9 cellular contexts compared by ENCODE assay signal in genomic region chr7:102875700-102876192, GRCh38. TPM values are rescaled to one million over a fixed set of nuclear protein-coding genes. Genes with fewer than 3 reads are reported as not detected.
DNase-seq lines count a peak whose midpoint lies in the region; ATAC-seq and TF ChIP-seq lines count a peak whose summit lies in the region.
"Had no signal": no experiment of that assay in that cellular context is flagged by ENCODE, and none has a peak within 500 bp of the region (broad histone marks: within the 10 kb centered on the region; RNA-seq: fewer than 3 reads in every experiment).

No MANE protein-coding gene starts in this region.

- H3K27me3 Mint-ChIP-seq in T-helper 2 cell treated with Interferon-gamma antibody and Interleukin-4, amounts not matched to agents 5 μg/mL and 100 μg/mL, for 36 hours (ENCODE audit: low read depth) = peaks cover 12% of the 10 kb centered on the region

- no peak overlapping the region for H2AFZ ChIP-seq in HCT116 (ENCODE audit: low read depth, low read length, poor library complexity, severe bottlenecking)

- TF ChIP-seq CTCF in HCT116 (IDR thresholded peaks at IDR 0.05 in 2 of 3, conservative IDR thresholded peaks at IDR 0.05 in 1 of 3; ENCODE audit: borderline replicate concordance in 1 of 3, insufficient read depth in 1 of 3, low read depth in 2 of 3, low read length in 2 of 3) (peak in 2 of 3 experiments; percentile 9 to 17; a peak in 1 of 6 replicates), GM10248 (IDR thresholded peaks at IDR 0.05; ENCODE audit: control extremely low read depth, extremely low read depth, low read depth, missing control alignments) (no peak), tibial nerve (IDR thresholded peaks at IDR 0.05) (no peak)

- H3K9me2 ChIP-seq in HCT116 (ENCODE audit: insufficient read depth) = no peaks in the 10 kb centered on the region

- TF ChIP-seq EP300 in tibial nerve (IDR thresholded peaks at IDR 0.05) = no peak

- H3K27ac Mint-ChIP-seq in T-helper 2 cell treated with Interferon-gamma antibody and Interleukin-4, amounts not matched to agents 5 μg/mL and 100 μg/mL, for 36 hours = no peak overlapping the region

- DNase-seq in HCT116 (ENCODE audit: low read depth, low spot score) = peak; percentile 98
- peak; percentile 52 for DNase-seq in T-helper 2 cell treated with Interferon-gamma antibody and Interleukin-4, amounts not matched to agents 5 μg/mL and 100 μg/mL, for 36 hours (ENCODE audit: low spot score)
- peak; percentile 90 for DNase-seq in fibroblast of the conjunctiva (ENCODE audit: low read depth)
- DNase-seq in stimulated activated CD4-positive, alpha-beta T cell treated with anti-CD3 and anti-CD28 coated beads, Interleukin-4, amount 100 ng/mL, for 4 hours = peak; percentile 2 to 21
- DNase-seq in NCI-H1694 treated with DMSO at 0.1 percent for 48 hours (lab: John Stamatoyannopoulos, UW) = no peak
- DNase-seq in GM10248 (ENCODE audit: extremely low spot score) = no peak
- DNase-seq in tibial nerve (ENCODE audit: low spot score in 2 of 2) = no peak

- no peak overlapping the region for H3K4me3 Mint-ChIP-seq in T-helper 2 cell treated with Interferon-gamma antibody and Interleukin-4, amounts not matched to agents 5 μg/mL and 100 μg/mL, for 36 hours
- H3K4me3 Mint-ChIP-seq: nephron had no signal

- H3K9ac ChIP-seq in HCT116 (ENCODE audit: low read length) = peak overlapping the region; percentile 37

- H4K20me1 ChIP-seq in HCT116 (ENCODE audit: insufficient read depth) = no peaks in the 10 kb centered on the region

- H3K27ac ChIP-seq in HCT116 (ENCODE audit: low read depth, low read length) = peak overlapping the region; percentile 57
- no peak overlapping the region for H3K27ac ChIP-seq in tibial nerve

- no peaks in the 10 kb centered on the region for H3K27me3 ChIP-seq in HCT116 (ENCODE audit: insufficient read depth, low read length)
- H3K27me3 ChIP-seq in tibial nerve = no peaks in the 10 kb centered on the region

- no peaks in the 10 kb centered on the region for H3K9me3 Mint-ChIP-seq in T-helper 2 cell treated with Interferon-gamma antibody and Interleukin-4, amounts not matched to agents 5 μg/mL and 100 μg/mL, for 36 hours
- H3K9me3 Mint-ChIP-seq: nephron had no signal

- WGBS in tibial nerve, 2 donors = 96% methylated on average over 1 of the region's 1 CpG

- peaks cover 32 to 52% of the 10 kb centered on the region in 2 experiments for H3K4me1 ChIP-seq in HCT116 (ENCODE audit: control insufficient read depth in 1 of 2, insufficient read depth in 2 of 2, low read length in 2 of 2)
- peaks cover 0 to 8% (median 0%) of the 10 kb centered on the region in 4 donors for H3K4me1 ChIP-seq in tibial nerve

- no peaks in the 10 kb centered on the region for H3K36me3 Mint-ChIP-seq in T-helper 2 cell treated with Interferon-gamma antibody and Interleukin-4, amounts not matched to agents 5 μg/mL and 100 μg/mL, for 36 hours (ENCODE audit: low read depth)

- no peak for TF ChIP-seq RAD21 in HCT116 (IDR thresholded peaks at IDR 0.05; ENCODE audit: low read depth)

- H3K4me3 ChIP-seq in HCT116 (replicated peaks in 1 of 2; ENCODE audit: low read depth in 1 of 2, low read length in 2 of 2) (peak overlapping the region in 1 of 2 experiments; percentile 15; a peak in 1 of 4 replicates), tibial nerve (no peak overlapping the region)

- H3K4me2 ChIP-seq in HCT116 (ENCODE audit: low read length) = peak overlapping the region; percentile 64

- intact Hi-C loops in HCT116 (cut with micrococcal nuclease) = no loop called here

- TF ChIP-seq POLR2A in HCT116 (IDR thresholded peaks at IDR 0.05; ENCODE audit: borderline replicate concordance, extremely low read depth, insufficient read depth, insufficient read length) (no peak), tibial nerve (IDR thresholded peaks at IDR 0.05) (no peak)

- H3K4me1 Mint-ChIP-seq in T-helper 2 cell treated with Interferon-gamma antibody and Interleukin-4, amounts not matched to agents 5 μg/mL and 100 μg/mL, for 36 hours (ENCODE audit: low read depth) = peaks cover 25% of the 10 kb centered on the region

- no peaks in the 10 kb centered on the region for H3K9me3 ChIP-seq in HCT116 (ENCODE audit: control insufficient read depth in 1 of 2, insufficient read depth in 1 of 2, low read depth in 1 of 2, low read length in 2 of 2)
- H3K9me3 ChIP-seq in tibial nerve = no peaks in the 10 kb centered on the region

- CTCF ChIA-PET in HCT116 (lab: Charles Lee) (interaction anchor here (0.5 kb wide), 1 partner anchor 186 kb away, joined by 7 read pairs; no protein-coding TSS in a partner anchor), GM10248 (lab: Yijun Ruan, JAX) (no interaction called here)

- BruUV-seq in HCT116 (replicated peaks; lab: Mats Ljungman, UMichigan) = no TSS peak

- ATAC-seq in HCT116 = peak; percentile 95
- ATAC-seq in GM18861 (IDR thresholded peaks at IDR 0.05; ENCODE audit: unreplicated experiment) = no peak

- no peaks in the 10 kb centered on the region for H3K79me2 ChIP-seq in HCT116 (ENCODE audit: insufficient read depth, low read length)

- POLR2A ChIA-PET in HCT116 (lab: Charles Lee) = interaction anchor here (1.3 kb wide), 1 partner anchor 117 kb away, joined by 3 read pairs; no protein-coding TSS in a partner anchor
- POLR2A ChIA-PET in GM10248 (lab: Yijun Ruan, JAX) = no interaction called here

- no peaks in the 10 kb centered on the region for H3K36me3 ChIP-seq in HCT116 (ENCODE audit: control insufficient read depth in 1 of 2, insufficient read depth in 2 of 2, low read length in 2 of 2)
- H3K36me3 ChIP-seq in tibial nerve = peaks cover 0 to 13% (median 0%) of the 10 kb centered on the region in 3 donors

- RAD21 ChIA-PET in HCT116 (lab: Charles Lee; ENCODE audit: low non-redundant PET in 1 of 2, low total read pairs in 2 of 2, uncharacterized antibody in 2 of 2, unreplicated experiment in 2 of 2) = no interaction called here

TF ChIP-seq in HCT116, 20 proteins besides CTCF, POLR2A, EP300 and RAD21 (continues in another document):
- peak; percentile 84 for TF ChIP-seq YY1 (IDR thresholded peaks at IDR 0.05; ENCODE audit: extremely low read depth, insufficient replicate concordance, low read depth, low read length)
- peak; percentile 99 for TF ChIP-seq FOSL1 (IDR thresholded peaks at IDR 0.05; ENCODE audit: low read depth)
- TF ChIP-seq ATF3 (IDR thresholded peaks at IDR 0.05) = peak; percentile 95
- peak; percentile 92 for TF ChIP-seq SRF (IDR thresholded peaks at IDR 0.05; ENCODE audit: low read depth)
- TF ChIP-seq REST (IDR thresholded peaks at IDR 0.05; ENCODE audit: low read depth) = no peak
- peak; percentile 78 for TF ChIP-seq POLR2AphosphoS5 (IDR thresholded peaks at IDR 0.05; ENCODE audit: low read depth, low read length)
- peak; percentile 95 for TF ChIP-seq CEBPB (IDR thresholded peaks at IDR 0.05; ENCODE audit: low read depth)
- no peak for TF ChIP-seq ELF1 (IDR thresholded peaks at IDR 0.05; ENCODE audit: borderline replicate concordance, low read depth)
- TF ChIP-seq JUND (IDR thresholded peaks at IDR 0.05) = peak; percentile 100
- TF ChIP-seq SP1 (IDR thresholded peaks at IDR 0.05; ENCODE audit: low read depth) = peak; percentile 97
- TF ChIP-seq TCF7L2 (IDR thresholded peaks at IDR 0.05; ENCODE audit: borderline replicate concordance, extremely low read depth, insufficient read depth, insufficient read length) = peak; percentile 29
- peak; percentile 59 for TF ChIP-seq ZBTB33 (IDR thresholded peaks at IDR 0.05; ENCODE audit: extremely low read depth, insufficient replicate concordance, low read length)
- peak; percentile 97 for TF ChIP-seq SIN3A (IDR thresholded peaks at IDR 0.05; ENCODE audit: low read depth)

RNA-seq across cellular contexts. Expression of gene LRRC17, which starts 37.1 kb away (rescaled TPM):
- 0.47 TPM for total RNA-seq in HCT116 (2021; ENCODE audit: unreplicated experiment)
- polyA plus RNA-seq in HCT116 (2012) = 0.07 and 0.24 TPM in 2 replicates
- 1 to 10 TPM; 1.7 to 9.0 (median 2.6) TPM for total RNA-seq in tibial nerve

Comparison
In these comparisons a context has a peak if more than half of its experiments do, and no peak if none do; other contexts are left out.
1. DNase-seq: peak in HCT116 (single experiment), T-helper 2 cell treated with Interferon-gamma antibody and Interleukin-4, amounts not matched to agents 5 μg/mL and 100 μg/mL, for 36 hours (single experiment), fibroblast of the conjunctiva (single experiment) and stimulated activated CD4-positive, alpha-beta T cell treated with anti-CD3 and anti-CD28 coated beads, Interleukin-4, amount 100 ng/mL, for 4 hours (2 of 2); none in NCI-H1694 treated with DMSO at 0.1 percent for 48 hours (single experiment), GM10248 (single experiment) and tibial nerve (0 of 2).
2. CTCF ChIP-seq: peak in HCT116 (2 of 3); none in GM10248 (single experiment) and tibial nerve (0 of 5).